In genomic region chr1:31572323-31573104, GRCh38 we compare ENCODE assay signal across 1 cellular context.
TF ChIP-seq lines count a peak whose summit lies in the region.

No MANE protein-coding gene starts in this region.

TF ChIP-seq in endothelial cell of umbilical vein, 7 proteins besides CTCF, POLR2A, EP300 and RAD21:
- TF ChIP-seq FOS (IDR thresholded peaks at IDR 0.05; ENCODE audit: borderline replicate concordance, insufficient read depth, low read length) (no peak), GATA2 (IDR thresholded peaks at IDR 0.05; ENCODE audit: insufficient read depth, insufficient read length, low read depth, low read length) (no peak), JUN (IDR thresholded peaks at IDR 0.05; ENCODE audit: borderline replicate concordance, insufficient read depth, insufficient read length, low read depth) (no peak), EZH2 (IDR thresholded peaks at IDR 0.05; ENCODE audit: borderline replicate concordance, low read depth, low read length, severe bottlenecking) (no peak), POLR2AphosphoS5 (IDR thresholded peaks at IDR 0.05; ENCODE audit: insufficient read depth, low read depth, low read length) (no peak), MYC (IDR thresholded peaks at IDR 0.05; ENCODE audit: low read depth, low read length) (no peak)
- TF ChIP-seq, protein P1, sequence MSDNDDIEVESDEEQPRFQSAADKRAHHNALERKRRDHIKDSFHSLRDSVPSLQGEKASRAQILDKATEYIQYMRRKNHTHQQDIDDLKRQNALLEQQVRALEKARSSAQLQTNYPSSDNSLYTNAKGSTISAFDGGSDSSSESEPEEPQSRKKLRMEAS (IDR thresholded peaks at IDR 0.05; ENCODE audit: insufficient read depth, insufficient read length), result no peak
